In genomic region chr5:53089481-53089976, GRCh38 we compare ENCODE assay signal across 8 cellular contexts. TPM values are rescaled to one million over a fixed set of nuclear protein-coding genes. Genes with fewer than 3 reads are reported as not detected.
DNase-seq lines count a peak whose midpoint lies in the region; ATAC-seq and FAIRE-seq lines count a peak whose summit lies in the region.

No MANE protein-coding gene starts in this region.

- peak; percentile 73 for ATAC-seq in GM18517 (IDR thresholded peaks at IDR 0.05; ENCODE audit: unreplicated experiment)
- peak; percentile 69 for ATAC-seq in GM21423 (IDR thresholded peaks at IDR 0.05; ENCODE audit: unreplicated experiment)
- ATAC-seq in HG03457 (IDR thresholded peaks at IDR 0.05; ENCODE audit: unreplicated experiment), result peak; percentile 94
- ATAC-seq in effector memory CD8-positive, alpha-beta T cell (replicated peaks), result peak; percentile 49

- H3K36me3 Mint-ChIP-seq in effector memory CD8-positive, alpha-beta T cell (ENCODE audit: insufficient read depth), result no peaks in the 10 kb centered on the region

- peak overlapping the region in 1 of 2 donors; percentile 30 for H3K27ac Mint-ChIP-seq in effector memory CD8-positive, alpha-beta T cell

- H3K27me3 Mint-ChIP-seq in effector memory CD8-positive, alpha-beta T cell, result peaks cover 0 to 2% of the 10 kb centered on the region in 2 donors

- H3K9me3 Mint-ChIP-seq in effector memory CD8-positive, alpha-beta T cell, result no peaks in the 10 kb centered on the region

- no peak for DNase-seq in effector memory CD8-positive, alpha-beta T cell
- no peak for DNase-seq in AG08396 (ENCODE audit: low spot score)
- no peak for DNase-seq in frontal cortex (ENCODE audit: low spot score in 2 of 2)
- no peak for DNase-seq in NCI-H446 (lab: John Stamatoyannopoulos, UW)
- no peak for DNase-seq in NCI-H748 (lab: John Stamatoyannopoulos, UW; ENCODE audit: unreplicated experiment)

- H3K4me1 Mint-ChIP-seq in effector memory CD8-positive, alpha-beta T cell (ENCODE audit: low read depth in 2 of 2), result peaks cover 0 to 4% of the 10 kb centered on the region in 2 donors

- peak overlapping the region in 1 of 2 donors; percentile 13 for H3K4me3 Mint-ChIP-seq in effector memory CD8-positive, alpha-beta T cell

- no peak for FAIRE-seq in frontal cortex (lab: Jason Lieb, UNC)

RNA-seq across cellular contexts. Expression of gene MOCS2, which starts 20.0 kb away (rescaled TPM):
- total RNA-seq in frontal cortex, result 28.9 TPM
